In genomic region chr16:1773703-1774455, GRCh38 we compare ENCODE assay signal across 8 cellular contexts. TPM values are rescaled to one million over a fixed set of nuclear protein-coding genes. Genes with fewer than 3 reads are reported as not detected.
DNase-seq lines count a peak whose midpoint lies in the region; ATAC-seq and TF ChIP-seq lines count a peak whose summit lies in the region.

No MANE protein-coding gene starts in this region.

- ATAC-seq in heart right ventricle = peak in 2 of 8 donors; percentile 0 to 1
- no peak for ATAC-seq in Right ventricle myocardium superior (ENCODE audit: poor library complexity)
- peak; percentile 4 for ATAC-seq in RWPE2 (ENCODE audit: low read depth)

- H3K9me3 ChIP-seq in heart right ventricle (no peaks in the 10 kb centered on the region), RWPE2 (ENCODE audit: severe bottlenecking) (no peaks in the 10 kb centered on the region), duodenal mucosa (ENCODE audit: control insufficient read depth in 1 of 2, low read length in 2 of 2) (no peaks in the 10 kb centered on the region), mucosa of stomach (ENCODE audit: control insufficient read depth, low read length) (no peaks in the 10 kb centered on the region)

- peak overlapping the region; percentile 88 to 100 (median 98) for H3K4me3 ChIP-seq in heart right ventricle
- peak overlapping the region; percentile 83 for H3K4me3 ChIP-seq in RWPE2 (ENCODE audit: severe bottlenecking)
- H3K4me3 ChIP-seq in duodenal mucosa (ENCODE audit: low read depth in 1 of 2, low read length in 2 of 2) = peak overlapping the region; percentile 77 to 91
- peak overlapping the region; percentile 77 for H3K4me3 ChIP-seq in mucosa of stomach (ENCODE audit: low read length)

- H3K27me3 ChIP-seq in heart right ventricle (no peaks in the 10 kb centered on the region), RWPE2 (ENCODE audit: insufficient read depth, poor library complexity, severe bottlenecking) (no peaks in the 10 kb centered on the region), duodenal mucosa (ENCODE audit: control insufficient read depth in 1 of 2, insufficient read depth in 2 of 2, low read length in 2 of 2) (no peaks in the 10 kb centered on the region), mucosa of stomach (ENCODE audit: control insufficient read depth, insufficient read depth, low read length) (no peaks in the 10 kb centered on the region)

- peaks cover 27 to 46% (median 39%) of the 10 kb centered on the region in 9 donors for H3K4me1 ChIP-seq in heart right ventricle
- peaks cover 4% of the 10 kb centered on the region for H3K4me1 ChIP-seq in RWPE2 (ENCODE audit: insufficient read depth, poor library complexity, severe bottlenecking)
- peaks cover 12 to 31% of the 10 kb centered on the region in 2 donors for H3K4me1 ChIP-seq in duodenal mucosa (ENCODE audit: control insufficient read depth in 1 of 2, insufficient read depth in 2 of 2, low read length in 2 of 2)
- peaks cover 27% of the 10 kb centered on the region for H3K4me1 ChIP-seq in mucosa of stomach (ENCODE audit: control insufficient read depth, insufficient read depth, low read length)

- 14 to 15% methylated on average over 40 to 45 of the region's 45 CpGs for WGBS in heart right ventricle, 2 donors

- DNase-seq in heart right ventricle (no peak), Right ventricle myocardium superior (no peak), RWPE2 (ENCODE audit: low spot score) (no peak), NCI-H2081 (lab: John Stamatoyannopoulos, UW) (no peak), putamen (ENCODE audit: low spot score) (no peak), D341Med (ENCODE audit: low spot score) (no peak)

- TF ChIP-seq CTCF in heart right ventricle (IDR thresholded peaks at IDR 0.05) (peak in 1 of 9 donors; percentile 9), RWPE2 (IDR thresholded peaks at IDR 0.05; ENCODE audit: poor library complexity, severe bottlenecking) (peak; percentile 61)

- intact Hi-C loops in heart right ventricle (cut with DNase I) (loop anchor here in 1 of 10 donors (5.0 kb wide), 1 partner anchor 67 kb away; the partner anchor contains the start of gene MAPK8IP3), Right ventricle myocardium superior (cut with DNase I) (no loop called here)

- H3K9ac ChIP-seq in duodenal mucosa (ENCODE audit: low read depth in 1 of 2, low read length in 2 of 2) (peak overlapping the region; percentile 50 to 75), mucosa of stomach (ENCODE audit: low read length) (peak overlapping the region; percentile 74)

- H3K27ac ChIP-seq in heart right ventricle = peak overlapping the region; percentile 89 to 99 (median 97)
- H3K27ac ChIP-seq in RWPE2 (ENCODE audit: poor library complexity, severe bottlenecking) = peak overlapping the region; percentile 66
- no peak overlapping the region for H3K27ac ChIP-seq in duodenal mucosa (ENCODE audit: low read depth, low read length)

- H3K36me3 ChIP-seq in heart right ventricle (peaks cover 0 to 52% (median 17%) of the 10 kb centered on the region in 9 donors), RWPE2 (ENCODE audit: low read depth) (peaks cover 30% of the 10 kb centered on the region), duodenal mucosa (ENCODE audit: control insufficient read depth in 1 of 2, insufficient read depth in 2 of 2, low read length in 2 of 2) (peaks cover 7 to 38% of the 10 kb centered on the region in 2 donors), mucosa of stomach (ENCODE audit: control insufficient read depth, insufficient read depth, low read length) (no peaks in the 10 kb centered on the region)

RNA-seq across cellular contexts. Expression of gene MRPS34, which starts 0.9 kb away (rescaled TPM):
- total RNA-seq in heart right ventricle = 10 to 100 TPM; 57.8 to 94.9 (median 76.2) TPM
- 100 to 1,000 TPM in 1 of 2 donors, 10 to 100 TPM in 1; 84.7 to 141 TPM for polyA plus RNA-seq in heart right ventricle
- 91.8 TPM for total RNA-seq in Right ventricle myocardium superior

RNA-seq across cellular contexts. Expression of gene EME2, which starts 1.3 kb away (rescaled TPM):
- total RNA-seq in heart right ventricle = 10 to 100 TPM in 1 of 10 donors, 1 to 10 TPM in 9; 4.9 to 13.8 (median 7.3) TPM
- polyA plus RNA-seq in heart right ventricle = 10 to 100 TPM in 1 of 2 donors, 1 to 10 TPM in 1; 3.0 to 17.9 TPM
- 7.1 TPM for total RNA-seq in Right ventricle myocardium superior

RNA-seq across cellular contexts. Expression of gene NME3, which starts 2.5 kb away (rescaled TPM):
- total RNA-seq in heart right ventricle (10 to 100 TPM; 21.8 to 41.1 (median 30.3) TPM), Right ventricle myocardium superior (33.6 TPM)
- polyA plus RNA-seq in heart right ventricle = 100 to 1,000 TPM in 1 of 2 donors, 10 to 100 TPM in 1; 47.7 to 176 TPM

RNA-seq across cellular contexts. Expression of gene SPSB3, which starts 8.5 kb away (rescaled TPM):
- total RNA-seq in heart right ventricle = 10 to 100 TPM; 25.1 to 52.4 (median 27.1) TPM
- polyA plus RNA-seq in heart right ventricle = 10 to 100 TPM; 52.0 to 97.7 TPM
- total RNA-seq in Right ventricle myocardium superior = 37.5 TPM

RNA-seq across cellular contexts. Expression of gene NUBP2, which starts 8.9 kb away (rescaled TPM):
- total RNA-seq in heart right ventricle (10 to 100 TPM; 24.1 to 35.3 (median 28.7) TPM), Right ventricle myocardium superior (34.8 TPM)
- 10 to 100 TPM; 40.5 to 74.1 TPM for polyA plus RNA-seq in heart right ventricle
